23 cellular contexts compared by ENCODE assay signal in the genomic region with DNA sequence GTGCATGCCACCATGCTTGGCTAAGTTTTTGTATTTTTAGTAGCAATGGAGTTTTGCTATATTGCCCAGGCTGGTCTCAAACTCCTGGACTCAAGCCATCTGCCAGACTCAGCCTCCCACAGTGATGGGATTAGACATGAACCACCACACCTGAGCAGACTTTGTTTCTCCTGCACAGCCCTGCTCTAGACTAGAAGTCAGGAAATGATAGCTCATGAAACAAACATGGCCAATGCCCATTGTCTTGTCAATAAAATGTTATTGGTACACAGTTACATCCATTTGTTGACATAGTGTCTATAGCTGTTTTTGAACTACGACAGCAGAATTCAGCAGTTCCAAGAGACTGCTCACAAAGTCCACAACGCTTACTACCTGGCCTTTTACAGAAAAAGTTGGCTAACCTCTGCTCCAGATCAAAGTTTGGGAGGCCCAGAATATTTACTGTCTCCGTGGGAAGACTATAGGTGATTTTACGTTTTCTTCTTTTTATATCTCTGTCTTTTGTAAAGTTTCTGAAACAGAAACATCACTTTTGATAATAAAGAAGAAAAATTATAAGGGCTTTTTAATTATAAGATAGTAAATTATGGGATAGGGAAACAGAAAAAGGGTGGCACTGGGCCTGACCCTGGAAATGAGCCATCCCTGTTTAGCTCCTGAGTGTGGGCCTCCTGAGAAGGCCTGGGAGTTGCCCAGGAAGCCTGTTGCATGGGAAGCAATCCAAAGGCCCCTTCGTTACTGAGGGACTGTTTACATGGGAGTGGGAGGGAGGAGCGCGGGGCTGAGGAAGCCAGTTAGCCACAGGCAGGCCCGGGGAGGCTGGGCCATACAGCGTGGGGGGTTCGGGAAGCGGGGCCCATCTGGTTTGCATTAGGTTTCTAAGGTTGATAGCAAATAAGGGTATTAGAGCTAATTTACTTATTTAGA.
DNase-seq lines count a peak whose midpoint lies in the region; ATAC-seq, FAIRE-seq and TF ChIP-seq lines count a peak whose summit lies in the region.
"Had no signal": no experiment of that assay in that cellular context is flagged by ENCODE, and none has a peak within 500 bp of the region (broad histone marks: within the 10 kb centered on the region; RNA-seq: fewer than 3 reads in every experiment).

No MANE protein-coding gene starts in this region.

- H3K27ac Mint-ChIP-seq in astrocyte (ENCODE audit: unreplicated experiment) = no peak overlapping the region
- H3K27ac Mint-ChIP-seq: activated naive CD8-positive, alpha-beta T cell treated with anti-CD3 and anti-CD28 coated beads, Interleukin-2, amount 50 U/mL, for 24 hours; natural killer cell had no signal

- intact Hi-C loops in upper lobe of right lung (cut with DNase I) = no loop called here
- intact Hi-C loops in prostate gland (cut with DNase I) = no loop called here

- H3K4me2 ChIP-seq in astrocyte (ENCODE audit: low read length) (no peak overlapping the region), mesenchymal stem cell (ENCODE audit: low read length, poor library complexity, severe bottlenecking) (no peak overlapping the region)
- H3K4me2 ChIP-seq: BLaER1 had no signal

- no peak for TF ChIP-seq POLR2A in prostate gland (IDR thresholded peaks at IDR 0.05)

- H3K36me3 Mint-ChIP-seq in astrocyte (ENCODE audit: low read depth, unreplicated experiment) = peaks cover 2% of the 10 kb centered on the region
- H3K36me3 Mint-ChIP-seq: natural killer cell had no signal

- H3K9me3 ChIP-seq in HEK293 (ENCODE audit: control insufficient read depth, insufficient read depth, low read depth, low read length) = no peaks in the 10 kb centered on the region
- no peaks in the 10 kb centered on the region for H3K9me3 ChIP-seq in astrocyte (ENCODE audit: insufficient read depth, low read depth, low read length)
- no peaks in the 10 kb centered on the region for H3K9me3 ChIP-seq in mesenchymal stem cell (ENCODE audit: control insufficient read depth, low read length)
- no peaks in the 10 kb centered on the region for H3K9me3 ChIP-seq in upper lobe of right lung
- H3K9me3 ChIP-seq in prostate gland = no peaks in the 10 kb centered on the region
- H3K9me3 ChIP-seq: BLaER1, right lobe of liver had no signal

- peak overlapping the region; percentile 39 for H2BK120ac ChIP-seq in mesenchymal stem cell (ENCODE audit: low read depth, low read length)

- no peak overlapping the region for H2BK5ac ChIP-seq in mesenchymal stem cell (ENCODE audit: low read depth, low read length, poor library complexity, severe bottlenecking)

- 42% methylated on average over 10 of the region's 11 CpGs for WGBS in mesenchymal stem cell
- 39% methylated on average over 11 of the region's 11 CpGs for WGBS in prostate gland

- no peak overlapping the region for H4K91ac ChIP-seq in mesenchymal stem cell (ENCODE audit: low read length)

- H3K9ac ChIP-seq in astrocyte (ENCODE audit: low read length) (no peak overlapping the region), mesenchymal stem cell (ENCODE audit: low read length) (no peak overlapping the region)
- H3K9ac ChIP-seq: BLaER1, parathyroid adenoma had no signal

- no peaks in the 10 kb centered on the region for H3K4me1 Mint-ChIP-seq in astrocyte (ENCODE audit: low read depth, unreplicated experiment)
- H3K4me1 Mint-ChIP-seq: activated naive CD8-positive, alpha-beta T cell treated with anti-CD3 and anti-CD28 coated beads, Interleukin-2, amount 50 U/mL, for 24 hours; natural killer cell had no signal

- H3K9me3 Mint-ChIP-seq in astrocyte (ENCODE audit: unreplicated experiment) = peaks cover 4% of the 10 kb centered on the region
- H3K9me3 Mint-ChIP-seq: activated naive CD8-positive, alpha-beta T cell treated with anti-CD3 and anti-CD28 coated beads, Interleukin-2, amount 50 U/mL, for 24 hours; natural killer cell had no signal

- no peaks in the 10 kb centered on the region for H3K79me2 ChIP-seq in astrocyte (ENCODE audit: insufficient read depth, low read length)
- H3K79me2 ChIP-seq: parathyroid adenoma had no signal

- H2AK5ac ChIP-seq in mesenchymal stem cell (ENCODE audit: low read length, severe bottlenecking) = no peak overlapping the region

- peak overlapping the region; percentile 54 to 58 for H3K18ac ChIP-seq in mesenchymal stem cell (ENCODE audit: low read depth in 1 of 2, low read length in 2 of 2)

- H2AFZ ChIP-seq in astrocyte (ENCODE audit: low read depth, low read length) (no peak overlapping the region), mesenchymal stem cell (ENCODE audit: low read depth, low read length) (no peak overlapping the region)
- H2AFZ ChIP-seq: parathyroid adenoma had no signal

- no peaks in the 10 kb centered on the region for H3K79me1 ChIP-seq in mesenchymal stem cell (replicated peaks; ENCODE audit: low read length, poor library complexity, severe bottlenecking)

- no peaks in the 10 kb centered on the region for H4K20me1 ChIP-seq in astrocyte (ENCODE audit: insufficient read depth, low read length)
- H4K20me1 ChIP-seq: BLaER1 had no signal

- H3K4me1 ChIP-seq in HEK293 (ENCODE audit: control insufficient read depth, insufficient read depth, low read length) (no peaks in the 10 kb centered on the region), astrocyte (ENCODE audit: insufficient read depth, low read length) (no peaks in the 10 kb centered on the region), mesenchymal stem cell (ENCODE audit: control insufficient read depth, insufficient read depth, low read depth, low read length) (no peaks in the 10 kb centered on the region), upper lobe of right lung (no peaks in the 10 kb centered on the region), prostate gland (replicated peaks) (no peaks in the 10 kb centered on the region)
- H3K4me1 ChIP-seq: parathyroid adenoma, right lobe of liver had no signal

- CTCF ChIA-PET in HEK293 (lab: Yijun Ruan, JAX) = no interaction called here

- TF ChIP-seq CTCF in HEK293 (tag by site-specific recombination; IDR thresholded peaks at IDR 0.05) = no peak
- TF ChIP-seq CTCF in astrocyte (IDR thresholded peaks at IDR 0.05; ENCODE audit: insufficient read depth, low read depth, low read length) = no peak
- TF ChIP-seq CTCF in upper lobe of right lung (IDR thresholded peaks at IDR 0.05) = no peak
- no peak for TF ChIP-seq CTCF in prostate gland (IDR thresholded peaks at IDR 0.05)

- ATAC-seq in upper lobe of right lung = peak; percentile 30
- ATAC-seq: activated naive CD8-positive, alpha-beta T cell treated with anti-CD3 and anti-CD28 coated beads, Interleukin-2, amount 50 U/mL, for 24 hours; natural killer cell; Panc1; right lobe of liver had no signal

- peak overlapping the region; percentile 92 for H2BK15ac ChIP-seq in mesenchymal stem cell (ENCODE audit: low read depth, poor library complexity, severe bottlenecking)

- H3K27ac ChIP-seq in HEK293 (ENCODE audit: extremely low read depth, low read depth, low read length) (no peak overlapping the region), astrocyte (ENCODE audit: low read depth, low read length) (no peak overlapping the region), mesenchymal stem cell (ENCODE audit: low read length, poor library complexity, severe bottlenecking) (no peak overlapping the region), upper lobe of right lung (no peak overlapping the region), prostate gland (no peak overlapping the region)
- H3K27ac ChIP-seq: BLaER1, brain microvascular endothelial cell, parathyroid adenoma, right lobe of liver had no signal

- FAIRE-seq in astrocyte (lab: Jason Lieb, UNC) = no peak

- H3K27me3 ChIP-seq in astrocyte (ENCODE audit: insufficient read depth, low read length) (peaks cover 11% of the 10 kb centered on the region), mesenchymal stem cell (ENCODE audit: control insufficient read depth in 1 of 2, insufficient read depth in 1 of 2, low read length in 2 of 2) (peaks cover 0 to 37% of the 10 kb centered on the region in 2 experiments), upper lobe of right lung (no peaks in the 10 kb centered on the region), prostate gland (replicated peaks; ENCODE audit: insufficient read depth) (no peaks in the 10 kb centered on the region)
- H3K27me3 ChIP-seq: BLaER1, right lobe of liver had no signal

- H3K4ac ChIP-seq in mesenchymal stem cell (ENCODE audit: low read depth in 1 of 2, low read length in 2 of 2) = peak overlapping the region; percentile 6 to 75

- POLR2A ChIA-PET in HEK293 (lab: Yijun Ruan, JAX) = no interaction called here

- H3K4me3 ChIP-seq in HEK293 (ENCODE audit: low read depth, low read length) (no peak overlapping the region), astrocyte (ENCODE audit: insufficient read depth, low read depth, low read length) (no peak overlapping the region), mesenchymal stem cell (ENCODE audit: insufficient read depth in 1 of 2, low read depth in 1 of 2, low read length in 2 of 2) (no peak overlapping the region), upper lobe of right lung (no peak overlapping the region), prostate gland (no peak overlapping the region)
- H3K4me3 ChIP-seq: BLaER1, right lobe of liver had no signal

- no peak overlapping the region for H3K14ac ChIP-seq in mesenchymal stem cell (ENCODE audit: low read length in 2 of 2)

- H3K23ac ChIP-seq in mesenchymal stem cell (ENCODE audit: low read length in 2 of 2) = no peak overlapping the region

- H3K36me3 ChIP-seq in HEK293 (ENCODE audit: control insufficient read depth in 2 of 2, insufficient read depth in 1 of 2, low read length in 2 of 2) = no peaks in the 10 kb centered on the region
- H3K36me3 ChIP-seq in astrocyte (ENCODE audit: insufficient read depth, low read length) = no peaks in the 10 kb centered on the region
- H3K36me3 ChIP-seq in mesenchymal stem cell (ENCODE audit: control insufficient read depth in 1 of 2, insufficient read depth in 2 of 2, low read depth in 1 of 2, low read length in 2 of 2) = no peaks in the 10 kb centered on the region
- H3K36me3 ChIP-seq in upper lobe of right lung = no peaks in the 10 kb centered on the region
- no peaks in the 10 kb centered on the region for H3K36me3 ChIP-seq in prostate gland
- H3K36me3 ChIP-seq: BLaER1, brain microvascular endothelial cell, right lobe of liver had no signal

- H4K8ac ChIP-seq in mesenchymal stem cell (ENCODE audit: low read length) = no peak overlapping the region

- H3K27me3 Mint-ChIP-seq in astrocyte (ENCODE audit: low read depth, unreplicated experiment) = peaks cover 41% of the 10 kb centered on the region

- H2BK12ac ChIP-seq in mesenchymal stem cell (ENCODE audit: low read length in 2 of 2) = peak overlapping the region in 1 of 2 experiments; percentile 83

- H3K4me3 Mint-ChIP-seq in astrocyte (ENCODE audit: unreplicated experiment) = no peak overlapping the region
- H3K4me3 Mint-ChIP-seq: activated naive CD8-positive, alpha-beta T cell treated with anti-CD3 and anti-CD28 coated beads, Interleukin-2, amount 50 U/mL, for 24 hours; natural killer cell had no signal

- DNase-seq in astrocyte (ENCODE audit: low read depth) (peak; percentile 5), mesenchymal stem cell (peak; percentile 73), upper lobe of right lung (no peak), prostate gland (ENCODE audit: low spot score) (no peak), A172 (ENCODE audit: low spot score) (no peak), SKM-1 treated with dmso at 0.1 percent for 144 hours (lab: John Stamatoyannopoulos, UW; ENCODE audit: unreplicated experiment) (no peak)
- DNase-seq: activated CD4-positive, alpha-beta T cell treated with anti-CD3 and anti-CD28 coated beads for 48 hours; activated gamma-delta T cell; activated naive CD8-positive, alpha-beta T cell treated with anti-CD3 and anti-CD28 coated beads, Interleukin-2, amount 50 U/mL, for 24 hours; brain microvascular endothelial cell; Calu3; effector CD4-positive, alpha-beta T cell; EL; GOT3; natural killer cell; NCI-H1436; NCI-H510A; NK-92 treated with Interleukin-12 subunit alpha and Interleukin-12 subunit beta, amount 100 ng/mL, for 24 hours had no signal

Comparison
In these comparisons a context has a peak if more than half of its experiments do, and no peak if none do; other contexts are left out.
1. DNase-seq: peak in astrocyte (single experiment) and mesenchymal stem cell (single experiment); none in upper lobe of right lung (single experiment), prostate gland (single experiment), A172 (single experiment) and SKM-1 treated with dmso at 0.1 percent for 144 hours (single experiment).